Comparison of ENCODE assay signal across 8 cellular contexts in genomic region chr17:68184816-68185436, GRCh38.
A peak's percentile ranks its signal among the peaks of the same experiment; 100 is the strongest.
DNase-seq lines count a peak whose midpoint lies in the region; ATAC-seq and TF ChIP-seq lines count a peak whose summit lies in the region.

No MANE protein-coding gene starts in this region.

- CTCF ChIA-PET in activated CD8-positive, alpha-beta T cell treated with anti-CD3 and anti-CD28 coated beads for 36 hours (lab: Charles Lee), result interaction anchor here (1.0 to 10.4 kb wide), 6 partner anchors 9 to 21 kb away, joined by 3 to 73 read pairs (median 8); no protein-coding TSS in a partner anchor

- peak overlapping the region; percentile 53 for H3K4me3 Mint-ChIP-seq in activated CD8-positive, alpha-beta T cell treated with anti-CD3 and anti-CD28 coated beads for 36 hours

- peaks cover 61% of the 10 kb centered on the region for H3K4me1 Mint-ChIP-seq in activated CD8-positive, alpha-beta T cell treated with anti-CD3 and anti-CD28 coated beads for 36 hours (ENCODE audit: low read depth)

- POLR2A ChIA-PET in activated CD8-positive, alpha-beta T cell treated with anti-CD3 and anti-CD28 coated beads for 36 hours (lab: Charles Lee), result interaction anchor here (1.1 to 7.0 kb wide), 2 partner anchors 13 to 20 kb away, joined by 4 to 77 read pairs; no protein-coding TSS in a partner anchor

- H3K36me3 Mint-ChIP-seq in activated CD8-positive, alpha-beta T cell treated with anti-CD3 and anti-CD28 coated beads for 36 hours (ENCODE audit: low read depth), result peaks cover 2% of the 10 kb centered on the region

- ATAC-seq in GM19463 (IDR thresholded peaks at IDR 0.05; ENCODE audit: unreplicated experiment), result peak; percentile 65
- peak; percentile 53 for ATAC-seq in HG03135 (IDR thresholded peaks at IDR 0.05; ENCODE audit: unreplicated experiment)
- peak; percentile 81 for ATAC-seq in activated CD8-positive, alpha-beta T cell treated with anti-CD3 and anti-CD28 coated beads for 36 hours

- no peak for TF ChIP-seq CTCF in activated CD8-positive, alpha-beta T cell treated with anti-CD3 and anti-CD28 coated beads for 36 hours (IDR thresholded peaks at IDR 0.05)

- peaks cover 2% of the 10 kb centered on the region for H3K9me3 Mint-ChIP-seq in activated CD8-positive, alpha-beta T cell treated with anti-CD3 and anti-CD28 coated beads for 36 hours

- no peaks in the 10 kb centered on the region for H3K27me3 Mint-ChIP-seq in activated CD8-positive, alpha-beta T cell treated with anti-CD3 and anti-CD28 coated beads for 36 hours

- peak overlapping the region; percentile 83 for H3K27ac Mint-ChIP-seq in activated CD8-positive, alpha-beta T cell treated with anti-CD3 and anti-CD28 coated beads for 36 hours

- DNase-seq in activated CD8-positive, alpha-beta T cell treated with anti-CD3 and anti-CD28 coated beads for 36 hours, result peak; percentile 79
- peak; percentile 55 for DNase-seq in stimulated activated CD4-positive, alpha-beta T cell treated with anti-CD3 and anti-CD28 coated beads, Interleukin-4, amount 100 ng/mL, for 1 hour
- DNase-seq in HK-2 (ENCODE audit: unreplicated experiment), result no peak
- DNase-seq in putamen (ENCODE audit: low spot score), result no peak
- no peak for DNase-seq in DMS53 treated with DMSO at 0.1 percent for 48 hours (lab: John Stamatoyannopoulos, UW; ENCODE audit: unreplicated experiment)
- no peak for DNase-seq in AG08396 (ENCODE audit: low spot score)

- intact Hi-C loops in activated CD8-positive, alpha-beta T cell treated with anti-CD3 and anti-CD28 coated beads for 36 hours (cut with micrococcal nuclease), result loop anchor here (5.0 kb wide), 1 partner anchor 62 kb away; the partner anchor contains the start of gene AMZ2

Comparison
In these comparisons a context has a peak if more than half of its experiments do, and no peak if none do; other contexts are left out.
1. DNase-seq: peak in activated CD8-positive, alpha-beta T cell treated with anti-CD3 and anti-CD28 coated beads for 36 hours (single experiment) and stimulated activated CD4-positive, alpha-beta T cell treated with anti-CD3 and anti-CD28 coated beads, Interleukin-4, amount 100 ng/mL, for 1 hour (single experiment); none in HK-2 (single experiment), putamen (single experiment), DMS53 treated with DMSO at 0.1 percent for 48 hours (single experiment) and AG08396 (single experiment).
2. Peak in every context shown above with its lines, with median percentiles within 50 percentile points of each other: ATAC-seq.